Comparison of ENCODE assay signal across 8 cellular contexts in genomic region chr2:8684421-8684884, GRCh38. TPM values are rescaled to one million over a fixed set of nuclear protein-coding genes. Genes with fewer than 3 reads are reported as not detected.
DNase-seq lines count a peak whose midpoint lies in the region; ATAC-seq and TF ChIP-seq lines count a peak whose summit lies in the region.

No MANE protein-coding gene starts in this region.

- H3K9me3 Mint-ChIP-seq in T-helper 2 cell treated with Interferon-gamma antibody and Interleukin-4, amounts not matched to agents 5 μg/mL and 100 μg/mL, for 36 hours: no peaks in the 10 kb centered on the region

- peak overlapping the region; percentile 98 for H3K4me3 Mint-ChIP-seq in T-helper 2 cell treated with Interferon-gamma antibody and Interleukin-4, amounts not matched to agents 5 μg/mL and 100 μg/mL, for 36 hours

- H3K4me1 Mint-ChIP-seq in T-helper 2 cell treated with Interferon-gamma antibody and Interleukin-4, amounts not matched to agents 5 μg/mL and 100 μg/mL, for 36 hours (ENCODE audit: low read depth): peaks cover 20% of the 10 kb centered on the region

- peak overlapping the region; percentile 95 for H3K4me3 ChIP-seq in AG10803 (ENCODE audit: low read length)
- H3K4me3 ChIP-seq in H7 (ENCODE audit: insufficient read depth, low read depth, low read length): peak overlapping the region; percentile 49
- H3K4me3 ChIP-seq in mucosa of descending colon: peak overlapping the region; percentile 59
- H3K4me3 ChIP-seq in upper lobe of right lung: peak overlapping the region; percentile 71

- H3K27me3 ChIP-seq in H7 (ENCODE audit: control insufficient read depth, insufficient read depth, low read length) (peaks cover 39% of the 10 kb centered on the region), upper lobe of right lung (no peaks in the 10 kb centered on the region)

- no peaks in the 10 kb centered on the region for H3K36me3 ChIP-seq in H7 (replicated peaks; ENCODE audit: control insufficient read depth, insufficient read depth, low read length)
- H3K36me3 ChIP-seq in mucosa of descending colon (ENCODE audit: low read depth): no peaks in the 10 kb centered on the region
- H3K36me3 ChIP-seq in upper lobe of right lung: no peaks in the 10 kb centered on the region

- DNase-seq in AG10803 (ENCODE audit: low read depth): peak; percentile 30
- DNase-seq in H7: peak; percentile 51
- peak; percentile 68 for DNase-seq in T-helper 2 cell treated with Interferon-gamma antibody and Interleukin-4, amounts not matched to agents 5 μg/mL and 100 μg/mL, for 36 hours (ENCODE audit: low spot score)
- DNase-seq in mucosa of descending colon: no peak
- no peak for DNase-seq in upper lobe of right lung
- no peak for DNase-seq in retina

- H3K9me3 ChIP-seq in mucosa of descending colon (no peaks in the 10 kb centered on the region), upper lobe of right lung (no peaks in the 10 kb centered on the region)

- peak overlapping the region; percentile 94 for H3K27ac Mint-ChIP-seq in T-helper 2 cell treated with Interferon-gamma antibody and Interleukin-4, amounts not matched to agents 5 μg/mL and 100 μg/mL, for 36 hours

- intact Hi-C loops in mucosa of descending colon (cut with DNase I, micrococcal nuclease): loop anchor here (2.0 to 10.0 kb wide), 4 partner anchors 57 to 1260 kb away; no protein-coding TSS in a partner anchor
- intact Hi-C loops in upper lobe of right lung (cut with DNase I): loop anchor here (10.0 kb wide), 1 partner anchor 1250 kb away; no protein-coding TSS in a partner anchor

- H3K27ac ChIP-seq in cingulate gyrus (ENCODE audit: low read depth, low read length) (peak overlapping the region; percentile 12), upper lobe of right lung (peak overlapping the region; percentile 82)

- H3K4me1 ChIP-seq in mucosa of descending colon (ENCODE audit: low read depth): peaks cover 6% of the 10 kb centered on the region
- H3K4me1 ChIP-seq in upper lobe of right lung: peaks cover 24% of the 10 kb centered on the region

- ATAC-seq in mucosa of descending colon: no peak
- no peak for ATAC-seq in upper lobe of right lung
- no peak for ATAC-seq in GM18867 (IDR thresholded peaks at IDR 0.05; ENCODE audit: unreplicated experiment)

- TF ChIP-seq CTCF in AG10803 (conservative IDR thresholded peaks at IDR 0.05; ENCODE audit: low read length) (no peak), mucosa of descending colon (IDR thresholded peaks at IDR 0.05) (no peak), upper lobe of right lung (IDR thresholded peaks at IDR 0.05) (no peak)

- peaks cover 7% of the 10 kb centered on the region for H3K27me3 Mint-ChIP-seq in T-helper 2 cell treated with Interferon-gamma antibody and Interleukin-4, amounts not matched to agents 5 μg/mL and 100 μg/mL, for 36 hours (ENCODE audit: low read depth)

- H3K36me3 Mint-ChIP-seq in T-helper 2 cell treated with Interferon-gamma antibody and Interleukin-4, amounts not matched to agents 5 μg/mL and 100 μg/mL, for 36 hours (ENCODE audit: low read depth): peaks cover 29% of the 10 kb centered on the region

RNA-seq across cellular contexts. Expression of gene ID2, which starts 2.6 kb away (rescaled TPM):
- 38.7 and 58.2 TPM in 2 replicates for total RNA-seq in H7 (2014; rRNA removed; shearing (Covaris generic))
- total RNA-seq in mucosa of descending colon: 100 to 1,000 TPM in 2 of 3 donors, 10 to 100 TPM in 1; 97.4 to 190 (median 170) TPM
- 99.5 TPM for total RNA-seq in upper lobe of right lung

Comparison
In these comparisons a context has a peak if more than half of its experiments do, and no peak if none do; other contexts are left out.
1. DNase-seq: peak in AG10803 (single experiment), H7 (single experiment) and T-helper 2 cell treated with Interferon-gamma antibody and Interleukin-4, amounts not matched to agents 5 μg/mL and 100 μg/mL, for 36 hours (single experiment); none in mucosa of descending colon (0 of 3), upper lobe of right lung (single experiment) and retina (single experiment).
2. Peak in every context shown above with its lines, with median percentiles within 50 percentile points of each other: H3K4me3 ChIP-seq.